ENCODE assay signal across 8 cellular contexts in the genomic region with DNA sequence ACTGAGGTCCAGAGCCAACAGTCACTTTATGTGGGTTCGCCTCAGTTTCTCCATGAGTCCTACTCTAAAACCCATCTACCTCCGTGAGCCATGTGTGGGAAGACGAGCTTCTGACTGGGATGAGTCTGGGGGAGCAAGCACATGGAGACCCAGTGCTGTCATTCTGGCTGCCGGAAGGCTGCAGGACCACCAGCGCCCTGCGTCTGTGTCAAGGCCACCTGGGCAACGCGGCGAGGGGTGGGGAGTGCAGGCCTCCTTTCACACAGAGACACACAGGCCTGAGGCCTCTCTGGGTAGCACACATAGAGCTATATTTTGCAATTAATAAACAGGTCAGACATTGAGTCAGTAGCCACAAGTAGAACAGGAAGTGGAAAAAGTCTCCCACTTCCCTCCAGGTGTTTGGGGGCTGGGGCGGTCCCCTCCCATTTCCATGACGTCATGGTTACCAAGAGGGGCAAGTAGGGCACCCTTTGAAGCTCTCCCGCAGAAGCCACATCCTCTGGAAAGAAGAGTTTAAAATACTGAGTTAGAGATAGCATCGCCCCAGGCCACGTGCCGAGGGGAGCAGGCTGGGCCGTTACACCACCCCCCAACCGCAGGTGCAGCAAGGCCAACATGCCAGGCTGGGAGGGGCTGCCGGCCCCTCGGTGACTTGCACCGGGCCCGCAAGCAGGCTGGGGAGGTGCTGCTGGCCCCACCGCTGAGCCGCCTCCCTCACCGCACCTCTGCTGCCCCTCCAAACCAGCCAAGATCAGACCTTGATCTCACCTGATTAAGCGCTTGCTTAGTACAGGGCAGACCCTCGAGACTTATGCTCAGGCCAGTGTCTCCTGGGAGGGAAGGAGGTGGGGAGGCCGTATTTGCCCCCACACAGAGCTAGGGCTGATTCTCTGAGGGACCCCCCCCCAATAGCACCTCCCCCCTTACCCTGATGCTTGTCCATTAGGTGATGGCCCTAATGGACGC. TPM values are rescaled to one million over a fixed set of nuclear protein-coding genes. Genes with fewer than 3 reads are reported as not detected.
DNase-seq lines count a peak whose midpoint lies in the region; ATAC-seq, FAIRE-seq and TF ChIP-seq lines count a peak whose summit lies in the region.

No MANE protein-coding gene starts in this region.

- no peaks in the 10 kb centered on the region for H3K36me3 Mint-ChIP-seq in natural killer cell treated with Interleukin-12 subunit alpha and Interleukin-12 subunit beta and Interleukin-15 and Interleukin-18, amount 100 ng/mL, for 72 hours

- no peak for TF ChIP-seq CTCF in D721Med (IDR thresholded peaks at IDR 0.05; ENCODE audit: insufficient read depth, missing control alignments)

- H3K79me2 ChIP-seq in GM23248 (ENCODE audit: insufficient read depth), result no peaks in the 10 kb centered on the region

- in situ Hi-C loops in GM23248 (cut with MboI), result no loop called here

- H3K27ac ChIP-seq in GM23248 (no peak overlapping the region), stomach smooth muscle (ENCODE audit: low read length) (peak overlapping the region; percentile 67)

- no peaks in the 10 kb centered on the region for H3K9me3 ChIP-seq in GM23248 (ENCODE audit: low read depth)
- no peaks in the 10 kb centered on the region for H3K9me3 ChIP-seq in stomach smooth muscle (ENCODE audit: control insufficient read depth in 2 of 2, low read length in 2 of 2)

- FAIRE-seq in D721Med (lab: Jason Lieb, UNC), result no peak

- H3K4me3 Mint-ChIP-seq in natural killer cell treated with Interleukin-12 subunit alpha and Interleukin-12 subunit beta and Interleukin-15 and Interleukin-18, amount 100 ng/mL, for 72 hours, result peak overlapping the region; percentile 74

- H3K4me3 ChIP-seq in GM23248 (peak overlapping the region; percentile 67; the same call in 1 of the 2 replicates), stomach smooth muscle (ENCODE audit: low read length in 2 of 2) (peak overlapping the region in 1 of 2 donors; percentile 74)

- no peaks in the 10 kb centered on the region for H3K27me3 Mint-ChIP-seq in natural killer cell treated with Interleukin-12 subunit alpha and Interleukin-12 subunit beta and Interleukin-15 and Interleukin-18, amount 100 ng/mL, for 72 hours

- no peaks in the 10 kb centered on the region for H3K9me2 ChIP-seq in GM23248 (ENCODE audit: insufficient read depth)

- H2AFZ ChIP-seq in GM23248, result peak overlapping the region; percentile 90

- H3K36me3 ChIP-seq in GM23248 (ENCODE audit: low read depth) (no peaks in the 10 kb centered on the region), stomach smooth muscle (ENCODE audit: control insufficient read depth in 2 of 2, insufficient read depth in 2 of 2, low read length in 2 of 2) (no peaks in the 10 kb centered on the region)

- H3K9ac ChIP-seq in GM23248, result peak overlapping the region; percentile 67
- peak overlapping the region; percentile 37 to 66 for H3K9ac ChIP-seq in stomach smooth muscle (ENCODE audit: low read length in 2 of 2)

- peak overlapping the region; percentile 94 for H3K4me2 ChIP-seq in GM23248 (ENCODE audit: unreplicated experiment)

- H3K9me3 Mint-ChIP-seq in natural killer cell treated with Interleukin-12 subunit alpha and Interleukin-12 subunit beta and Interleukin-15 and Interleukin-18, amount 100 ng/mL, for 72 hours, result no peaks in the 10 kb centered on the region

- H3K27me3 ChIP-seq in GM23248 (replicated peaks; ENCODE audit: insufficient read depth) (no peaks in the 10 kb centered on the region), stomach smooth muscle (ENCODE audit: control insufficient read depth in 1 of 2, insufficient read depth in 2 of 2, low read length in 2 of 2) (no peaks in the 10 kb centered on the region)

- H3K4me1 Mint-ChIP-seq in natural killer cell treated with Interleukin-12 subunit alpha and Interleukin-12 subunit beta and Interleukin-15 and Interleukin-18, amount 100 ng/mL, for 72 hours (ENCODE audit: low read depth in 2 of 2), result peaks cover 85 to 88% of the 10 kb centered on the region in 2 donors

- no peaks in the 10 kb centered on the region for H4K20me1 ChIP-seq in GM23248 (ENCODE audit: insufficient read depth)

- H3F3A ChIP-seq in GM23248 (ENCODE audit: insufficient read depth), result peaks cover 15% of the 10 kb centered on the region; the same call in 1 of the 2 replicates

- WGBS in GM23248 (ENCODE audit: low coverage in 1 of 2, low lambda C conversion rate in 2 of 2, missing lambda C conversion rate in 2 of 2), 2 experiments, result 58 to 64% methylated on average over 25 to 27 of the region's 28 CpGs

- peak overlapping the region; percentile 98 to 100 for H3K27ac Mint-ChIP-seq in natural killer cell treated with Interleukin-12 subunit alpha and Interleukin-12 subunit beta and Interleukin-15 and Interleukin-18, amount 100 ng/mL, for 72 hours

- H3K4me1 ChIP-seq in GM23248 (ENCODE audit: insufficient read depth) (peaks cover 12% of the 10 kb centered on the region), stomach smooth muscle (ENCODE audit: control insufficient read depth, insufficient read depth, low read length) (peaks cover 21% of the 10 kb centered on the region)

- ATAC-seq in natural killer cell treated with Interleukin-12 subunit alpha and Interleukin-12 subunit beta and Interleukin-15 and Interleukin-18, amount 100 ng/mL, for 72 hours, result peak; percentile 81 to 82

- DNase-seq in ELR (ENCODE audit: low read depth) (peak; percentile 93), GM23248 (peak; percentile 61), LHCN-M2 (ENCODE audit: low read depth) (peak; percentile 61), D721Med (ENCODE audit: insufficient read length, low spot score) (no peak)
- peak; percentile 85 to 98 for DNase-seq in activated CD4-positive, alpha-beta T cell treated with anti-CD3 and anti-CD28 coated beads, Interleukin-2, amount 50 U/mL, for 24 hours (ENCODE audit: low read depth in 1 of 2, low spot score in 1 of 2)
- DNase-seq in effector CD4-positive, alpha-beta T cell, result peak; percentile 99
- DNase-seq in natural killer cell treated with Interleukin-12 subunit alpha and Interleukin-12 subunit beta and Interleukin-15 and Interleukin-18, amount 100 ng/mL, for 72 hours (ENCODE audit: low spot score), result peak; percentile 97

RNA-seq across cellular contexts. Expression of a gene that starts 32.7 kb away (rescaled TPM):
- total RNA-seq in GM23248 (2014; rRNA removed; shearing (Covaris generic)), result 369 and 375 TPM in 2 replicates
- 637 and 653 TPM in 2 replicates for polyA plus RNA-seq in GM23248 (2016; fragmentation: Nextera tagmentation; extraction: Ambion mirVana)
- 284 and 290 TPM in 2 replicates for total RNA-seq in LHCN-M2 (2014; rRNA removed)
- 462 TPM for polyA plus RNA-seq in LHCN-M2 (2012)
- total RNA-seq in natural killer cell treated with Interleukin-12 subunit alpha and Interleukin-12 subunit beta and Interleukin-15 and Interleukin-18, amount 100 ng/mL, for 72 hours, result 100 to 1,000 TPM; 147 to 221 TPM

RNA-seq across cellular contexts. Expression of a gene that starts 41.8 kb away (rescaled TPM):
- total RNA-seq in GM23248 (2014; rRNA removed; shearing (Covaris generic)), result 15.2 and 16.8 TPM in 2 replicates
- polyA plus RNA-seq in GM23248 (2016; fragmentation: Nextera tagmentation; extraction: Ambion mirVana), result 26.5 and 27.8 TPM in 2 replicates
- total RNA-seq in LHCN-M2 (2014; rRNA removed), result 6.5 and 9.8 TPM in 2 replicates
- 51.0 TPM for polyA plus RNA-seq in LHCN-M2 (2012)
- 10 to 100 TPM in 1 of 2 donors, 1 to 10 TPM in 1; 8.4 to 36.8 TPM for total RNA-seq in natural killer cell treated with Interleukin-12 subunit alpha and Interleukin-12 subunit beta and Interleukin-15 and Interleukin-18, amount 100 ng/mL, for 72 hours
